In genomic region chr11:108825381-108825780, GRCh38 we compare ENCODE assay signal across 12 cellular contexts.
"Had no signal": no experiment of that assay in that cellular context is flagged by ENCODE, and none has a peak within 500 bp of the region (broad histone marks: within the 10 kb centered on the region; RNA-seq: fewer than 3 reads in every experiment).

No MANE protein-coding gene starts in this region.

- FAIRE-seq: islet of Langerhans, urothelium cell line had no signal

- H3K4me1 ChIP-seq: parathyroid adenoma had no signal

- H3K27ac ChIP-seq: parathyroid adenoma, tibial artery had no signal

- H2AFZ ChIP-seq: parathyroid adenoma had no signal

- H3K27me3 ChIP-seq: tibial artery had no signal

- H3K36me3 ChIP-seq: tibial artery had no signal

- DNase-seq: activated CD4-positive, CD25-positive, alpha-beta regulatory T cell treated with anti-CD3 and anti-CD28 coated beads, Interleukin-2, amount 50 U/mL, for 72 hours; activated naive CD4-positive, alpha-beta T cell; activated naive CD8-positive, alpha-beta T cell treated with anti-CD3 and anti-CD28 coated beads, Interleukin-2, amount 10 ng/mL, durations not matched to agents 7 days and 5 days; activated T-cell treated with anti-CD3 and anti-CD28 coated beads for 4 hours; effector memory CD4-positive, alpha-beta T cell; naive thymus-derived CD8-positive, alpha-beta T cell; stimulated activated CD4-positive, alpha-beta T cell treated with anti-CD3 and anti-CD28 coated beads, Interleukin-4, amount 100 ng/mL, for 1 hour; stimulated activated naive CD4-positive, alpha-beta T cell; tibial artery had no signal

- H3K79me2 ChIP-seq: parathyroid adenoma had no signal

- H3K4me3 ChIP-seq: tibial artery had no signal

- H3K9ac ChIP-seq: parathyroid adenoma had no signal
